8 cellular contexts compared by ENCODE assay signal in genomic region chr1:161530671-161531609, GRCh38. TPM values are rescaled to one million over a fixed set of nuclear protein-coding genes. Genes with fewer than 3 reads are reported as not detected.
DNase-seq lines count a peak whose midpoint lies in the region; ATAC-seq, FAIRE-seq and TF ChIP-seq lines count a peak whose summit lies in the region.
"Not testable (repeated sequence)": the region's sequence is repeated elsewhere in the genome, so short reads cannot be mapped to it uniquely, and the experiment has no call there.

No MANE protein-coding gene starts in this region.

- BruUV-seq in PC-3 (replicated peaks; lab: Mats Ljungman, UMichigan): TSS peak; percentile 80

- H3K4me2 ChIP-seq in PC-3 (ENCODE audit: low read length): peak overlapping the region; percentile 85

- intact Hi-C loops in PC-3 (cut with micrococcal nuclease): loop anchor here (2.0 to 10.0 kb wide), 3 partner anchors 44 to 136 kb away; no protein-coding TSS in a partner anchor

- H3K27me3 Mint-ChIP-seq in activated T-cell treated with anti-CD3 and anti-CD28 coated beads, Interleukin-2, amount 50 U/mL, for 24 hours: not testable (repeated sequence)

- CTCF ChIA-PET in PC-3 (lab: Charles Lee): not testable (repeated sequence)

- not testable (repeated sequence) for H3K9me3 ChIP-seq in PC-3 (ENCODE audit: low read length)

- H3K27ac ChIP-seq in PC-3 (ENCODE audit: low read length): peak overlapping the region; percentile 67

- not testable (repeated sequence) for H3K36me3 ChIP-seq in PC-3 (ENCODE audit: low read depth, low read length)

- peak overlapping the region; percentile 93 for H3K4me3 Mint-ChIP-seq in activated T-cell treated with anti-CD3 and anti-CD28 coated beads, Interleukin-2, amount 50 U/mL, for 24 hours

- peak overlapping the region; percentile 84 for H2AFZ ChIP-seq in PC-3 (ENCODE audit: low read length)

- not testable (repeated sequence) for H3K9me3 Mint-ChIP-seq in activated T-cell treated with anti-CD3 and anti-CD28 coated beads, Interleukin-2, amount 50 U/mL, for 24 hours

- not testable (repeated sequence) for H3K36me3 Mint-ChIP-seq in activated T-cell treated with anti-CD3 and anti-CD28 coated beads, Interleukin-2, amount 50 U/mL, for 24 hours (ENCODE audit: low read depth)

- ATAC-seq in GM21723 (IDR thresholded peaks at IDR 0.05; ENCODE audit: unreplicated experiment) (peak; percentile 62), PC-3 (peak; percentile 80)

- peak; percentile 82 for FAIRE-seq in D721Med (lab: Jason Lieb, UNC)

- H3K4me1 Mint-ChIP-seq in activated T-cell treated with anti-CD3 and anti-CD28 coated beads, Interleukin-2, amount 50 U/mL, for 24 hours (ENCODE audit: low read depth): peaks cover 16% of the 10 kb centered on the region

- peak; percentile 80 for TF ChIP-seq POLR2A in erythroblast (IDR thresholded peaks at IDR 0.05; ENCODE audit: low read length)

- peaks cover 12% of the 10 kb centered on the region for H3K4me1 ChIP-seq in PC-3 (ENCODE audit: insufficient read depth, low read length)

- TF ChIP-seq CTCF in D721Med (IDR thresholded peaks at IDR 0.05; ENCODE audit: insufficient read depth, missing control alignments); PC-3 (conservative IDR thresholded peaks at IDR 0.05; ENCODE audit: low read depth, low read length): not testable (repeated sequence)

- H3K27me3 ChIP-seq in PC-3 (ENCODE audit: low read length): not testable (repeated sequence)

- peak; percentile 57 for DNase-seq in D721Med (ENCODE audit: insufficient read length, low spot score)
- peak; percentile 97 for DNase-seq in Jurkat, Clone E6-1 (ENCODE audit: low read depth, low spot score)
- DNase-seq in PC-3: peak; percentile 100
- peak; percentile 93 for DNase-seq in activated T-cell treated with anti-CD3 and anti-CD28 coated beads, Interleukin-2, amount 50 U/mL, for 24 hours
- DNase-seq in erythroblast (lab: John Stamatoyannopoulos, UW): peak; percentile 95 to 98
- peak; percentile 86 for DNase-seq in mucosa of gallbladder (ENCODE audit: low spot score)
- peak; percentile 74 to 97 for DNase-seq in stimulated activated CD8-positive, alpha-beta memory T cell treated with anti-CD3 and anti-CD28 coated beads, Interleukin-2, amount 100 ng/mL, for 48 hours (ENCODE audit: low read depth in 2 of 2)

- H3K9me2 ChIP-seq in PC-3 (replicated peaks; ENCODE audit: low read length): not testable (repeated sequence)

- H3F3A ChIP-seq in PC-3 (ENCODE audit: low read length, unreplicated experiment): not testable (repeated sequence)

- H3K4me3 ChIP-seq in Jurkat, Clone E6-1 (ENCODE audit: low read length): peak overlapping the region; percentile 62
- H3K4me3 ChIP-seq in PC-3 (ENCODE audit: low read length): peak overlapping the region; percentile 69

- H3K79me2 ChIP-seq in PC-3 (ENCODE audit: low read length): not testable (repeated sequence)

- POLR2A ChIA-PET in PC-3 (lab: Charles Lee; ENCODE audit: unreplicated experiment): interaction anchor here (0.6 to 0.9 kb wide), 3 partner anchors 46 to 219 kb away, joined by 4 to 6 read pairs (median 5); partner anchors contain the start of gene DUSP12

- H4K20me1 ChIP-seq in PC-3 (ENCODE audit: low read length): not testable (repeated sequence)

- peak overlapping the region; percentile 97 for H3K27ac Mint-ChIP-seq in activated T-cell treated with anti-CD3 and anti-CD28 coated beads, Interleukin-2, amount 50 U/mL, for 24 hours

- peak overlapping the region; percentile 73 for H3K9ac ChIP-seq in PC-3 (ENCODE audit: low read length)

RNA-seq across cellular contexts. Expression of gene HSPA6, which starts 6.6 kb away (rescaled TPM):
- not detected for polyA plus RNA-seq in Jurkat, Clone E6-1 (2012; ENCODE audit: insufficient read depth, insufficient read length)
- total RNA-seq in PC-3 (2014; rRNA removed) (3.8 and 4.3 TPM in 2 replicates), mucosa of gallbladder (5.8 TPM)

RNA-seq across cellular contexts. Expression of gene FCGR3A, which starts 18.7 kb away (rescaled TPM):
- polyA plus RNA-seq in Jurkat, Clone E6-1 (2012; ENCODE audit: insufficient read depth, insufficient read length): not detected
- total RNA-seq in PC-3 (2014; rRNA removed): not detected in 2 replicates
- total RNA-seq in mucosa of gallbladder: 36.0 TPM

RNA-seq across cellular contexts. Expression of gene FCGR2A, which starts 25.7 kb away (rescaled TPM):
- polyA plus RNA-seq in Jurkat, Clone E6-1 (2012; ENCODE audit: insufficient read depth, insufficient read length): not detected
- 0.73 and 0.98 TPM in 2 replicates for total RNA-seq in PC-3 (2014; rRNA removed)
- 53.9 TPM for total RNA-seq in mucosa of gallbladder

Comparison
In these comparisons a context has a peak if more than half of its experiments do, and no peak if none do; other contexts are left out.
1. Peak in every context shown above with its lines: DNase-seq, ATAC-seq, H3K4me3 ChIP-seq and H3K27ac ChIP-seq.
2. RNA of gene FCGR3A, which starts 18.7 kb away (total RNA-seq): 36.0 TPM in mucosa of gallbladder (single experiment); not detected in PC-3; every median in the first group is over 10 times any median in the second.
3. RNA of gene FCGR2A, which starts 25.7 kb away (total RNA-seq): 53.9 TPM in mucosa of gallbladder (single experiment); 0.73 to 0.98 TPM in PC-3; every median in the first group is over 10 times any median in the second.